In genomic region chr2:29398384-29399237, GRCh38 we compare ENCODE assay signal across 17 cellular contexts.
DNase-seq lines count a peak whose midpoint lies in the region; ATAC-seq and TF ChIP-seq lines count a peak whose summit lies in the region.
"Had no signal": no experiment of that assay in that cellular context is flagged by ENCODE, and none has a peak within 500 bp of the region (broad histone marks: within the 10 kb centered on the region; RNA-seq: fewer than 3 reads in every experiment).

No MANE protein-coding gene starts in this region.

- H4K20me1 ChIP-seq in mammary epithelial cell (ENCODE audit: insufficient read depth, low read length), result no peaks in the 10 kb centered on the region
- no peaks in the 10 kb centered on the region for H4K20me1 ChIP-seq in SK-N-SH (ENCODE audit: insufficient read depth)

- H3K79me2 ChIP-seq in mammary epithelial cell (ENCODE audit: insufficient read depth, low read length) (no peaks in the 10 kb centered on the region), SK-N-SH (ENCODE audit: insufficient read depth) (no peaks in the 10 kb centered on the region)

- H3K27me3 ChIP-seq in mammary epithelial cell (ENCODE audit: insufficient read depth, low read length) (peaks cover 8% of the 10 kb centered on the region), SK-N-SH (ENCODE audit: insufficient read depth) (no peaks in the 10 kb centered on the region), thyroid gland (no peaks in the 10 kb centered on the region), lower lobe of right lung (ENCODE audit: low read depth) (peaks cover 2% of the 10 kb centered on the region)
- no peaks in the 10 kb centered on the region for H3K27me3 ChIP-seq in effector memory CD4-positive, alpha-beta T cell (replicated peaks; ENCODE audit: control insufficient read depth, insufficient read depth, low read length, poor library complexity, severe bottlenecking)
- H3K27me3 ChIP-seq: ovary had no signal

- no peaks in the 10 kb centered on the region for H3K9me2 ChIP-seq in SK-N-SH

- no peaks in the 10 kb centered on the region for H3K9me3 Mint-ChIP-seq in MCF 10A (ENCODE audit: unreplicated experiment)
- H3K9me3 Mint-ChIP-seq: activated T-helper 17 cell treated with anti-CD3 and anti-CD28 coated beads, Interleukin-2, amount 50 U/mL, for 72 hours had no signal

- H3K36me3 ChIP-seq in mammary epithelial cell (ENCODE audit: insufficient read depth, low read length) (no peaks in the 10 kb centered on the region), SK-N-SH (replicated peaks in 1 of 2; ENCODE audit: control insufficient read depth in 1 of 2, insufficient read depth in 2 of 2, low read length in 1 of 2) (no peaks in the 10 kb centered on the region), thyroid gland (no peaks in the 10 kb centered on the region), lower lobe of right lung (no peaks in the 10 kb centered on the region)
- no peaks in the 10 kb centered on the region for H3K36me3 ChIP-seq in effector memory CD4-positive, alpha-beta T cell (ENCODE audit: control insufficient read depth, insufficient read depth, low read length)
- H3K36me3 ChIP-seq: esophagus muscularis mucosa, heart right ventricle, ovary, WERI-Rb-1 had no signal

- H2AFZ ChIP-seq in mammary epithelial cell (ENCODE audit: low read depth, low read length), result no peak overlapping the region
- H2AFZ ChIP-seq in SK-N-SH (ENCODE audit: low read depth), result no peak overlapping the region

- peak; percentile 10 for TF ChIP-seq RAD21 in SK-N-SH (IDR thresholded peaks at IDR 0.05; ENCODE audit: low read length)

- H3K4me3 Mint-ChIP-seq in MCF 10A (ENCODE audit: unreplicated experiment), result no peak overlapping the region
- H3K4me3 Mint-ChIP-seq: activated T-helper 17 cell treated with anti-CD3 and anti-CD28 coated beads, Interleukin-2, amount 50 U/mL, for 72 hours had no signal

- CTCF ChIA-PET in MCF 10A (lab: Yijun Ruan, JAX) (no interaction called here), mammary epithelial cell (lab: Charles Lee; ENCODE audit: low non-redundant PET) (no interaction called here), SK-N-SH (lab: Yijun Ruan, JAX) (interaction anchor here (0.8 to 7.0 kb wide), 11 partner anchors 8 to 628 kb away, joined by 3 to 37 read pairs (median 3); no protein-coding TSS in a partner anchor)

- WGBS in mammary epithelial cell (ENCODE audit: low coverage, missing lambda C conversion rate), result 62% methylated on average over 7 of the region's 8 CpGs
- 23% methylated on average over 8 of the region's 8 CpGs for WGBS in SK-N-SH (ENCODE audit: low lambda C conversion rate)
- WGBS in thyroid gland, 2 donors, result 44 to 71% methylated on average over 8 of the region's 8 CpGs

- intact Hi-C loops in MCF 10A (cut with micrococcal nuclease) (no loop called here), mammary epithelial cell (cut with micrococcal nuclease) (no loop called here), thyroid gland (cut with DNase I) (no loop called here), lower lobe of right lung (cut with DNase I) (no loop called here)

- H3K4me3 ChIP-seq in mammary epithelial cell (replicated peaks in 1 of 3; ENCODE audit: insufficient read depth in 1 of 3, low read depth in 2 of 3, low read length in 3 of 3), result no peak overlapping the region
- H3K4me3 ChIP-seq in SK-N-SH (ENCODE audit: low read depth in 2 of 2, low read length in 1 of 2), result no peak overlapping the region
- no peak overlapping the region for H3K4me3 ChIP-seq in thyroid gland (replicated peaks in 1 of 3)
- no peak overlapping the region for H3K4me3 ChIP-seq in effector memory CD4-positive, alpha-beta T cell (ENCODE audit: insufficient read depth, low read depth, low read length, poor library complexity, severe bottlenecking)
- no peak overlapping the region for H3K4me3 ChIP-seq in lower lobe of right lung
- H3K4me3 ChIP-seq: esophagus muscularis mucosa, heart right ventricle, ovary had no signal

- no peak for ATAC-seq in lower lobe of right lung
- ATAC-seq: activated T-helper 17 cell treated with anti-CD3 and anti-CD28 coated beads, Interleukin-2, amount 50 U/mL, for 72 hours had no signal

- peak in 1 of 2 experiments; percentile 64; a peak in 1 of 4 replicates for TF ChIP-seq EP300 in SK-N-SH (IDR thresholded peaks at IDR 0.05; ENCODE audit: borderline replicate concordance in 1 of 2, low read depth in 1 of 2, low read length in 1 of 2)

- no peak overlapping the region for H3K27ac Mint-ChIP-seq in MCF 10A (ENCODE audit: low read depth, unreplicated experiment)
- H3K27ac Mint-ChIP-seq: activated T-helper 17 cell treated with anti-CD3 and anti-CD28 coated beads, Interleukin-2, amount 50 U/mL, for 72 hours had no signal

- TF ChIP-seq POLR2A in thyroid gland (IDR thresholded peaks at IDR 0.05), result no peak

- POLR2A ChIA-PET in MCF 10A (lab: Yijun Ruan, JAX) (interaction anchor here (0.6 kb wide), 1 partner anchor 449 kb away, joined by 3 read pairs; no protein-coding TSS in a partner anchor), SK-N-SH (lab: Yijun Ruan, JAX) (interaction anchor here (0.6 to 2.2 kb wide), 9 partner anchors 21 to 252 kb away, joined by 3 to 12 read pairs (median 3); no protein-coding TSS in a partner anchor)

- H3K9ac ChIP-seq in mammary epithelial cell (ENCODE audit: insufficient read depth, low read length) (no peak overlapping the region), SK-N-SH (no peak overlapping the region)

- DNase-seq in MCF 10A (ENCODE audit: unreplicated experiment) (peak; percentile 4), mammary epithelial cell (no peak), SK-N-SH (peak; percentile 71), islet precursor cell (peak; percentile 65), thyroid gland (peak in 1 of 2 donors; percentile 42), lower lobe of right lung (no peak)
- no peak for DNase-seq in stimulated activated CD8-positive, alpha-beta memory T cell treated with anti-CD3 and anti-CD28 coated beads, Interleukin-4, amount 100 ng/mL, for 48 hours
- DNase-seq in effector memory CD4-positive, alpha-beta T cell, result no peak
- DNase-seq: activated CD8-positive, alpha-beta memory T cell treated with anti-CD3 and anti-CD28 coated beads for 24 hours; amniotic stem cell; heart right ventricle; NCI-H748 treated with DMSO at 0.1 percent for 48 hours; ovary; stimulated activated CD4-positive, alpha-beta T cell treated with anti-CD3 and anti-CD28 coated beads, Interleukin-12 subunit alpha, Interleukin-12 subunit beta, amount 100 ng/mL, for 4 hours; WERI-Rb-1 had no signal

- H3K9me3 ChIP-seq in mammary epithelial cell (replicated peaks; ENCODE audit: insufficient read depth, low read length), result no peaks in the 10 kb centered on the region
- H3K9me3 ChIP-seq in SK-N-SH, result no peaks in the 10 kb centered on the region
- no peaks in the 10 kb centered on the region for H3K9me3 ChIP-seq in thyroid gland
- H3K9me3 ChIP-seq in effector memory CD4-positive, alpha-beta T cell (ENCODE audit: control insufficient read depth, low read length), result no peaks in the 10 kb centered on the region
- no peaks in the 10 kb centered on the region for H3K9me3 ChIP-seq in lower lobe of right lung
- H3K9me3 ChIP-seq: esophagus muscularis mucosa, heart right ventricle, ovary had no signal

- no peak overlapping the region for H3K27ac ChIP-seq in mammary epithelial cell (ENCODE audit: insufficient read depth, low read depth, low read length)
- peak overlapping the region in 1 of 2 experiments; percentile 93; a peak in 2 of 4 replicates for H3K27ac ChIP-seq in SK-N-SH (ENCODE audit: low read depth in 2 of 2, low read length in 1 of 2)
- peak overlapping the region; percentile 31 to 71 (median 67) for H3K27ac ChIP-seq in thyroid gland
- H3K27ac ChIP-seq in effector memory CD4-positive, alpha-beta T cell (ENCODE audit: insufficient read depth, low read length, poor library complexity, severe bottlenecking), result no peak overlapping the region
- no peak overlapping the region for H3K27ac ChIP-seq in lower lobe of right lung
- H3K27ac ChIP-seq: esophagus muscularis mucosa, heart right ventricle, ovary, WERI-Rb-1 had no signal

- no TSS peak for BruUV-seq in MCF 10A (replicated peaks; lab: Mats Ljungman, UMichigan)
- no TSS peak for BruUV-seq in mammary epithelial cell (replicated peaks; lab: Mats Ljungman, UMichigan)

- H3K4me1 ChIP-seq in mammary epithelial cell (ENCODE audit: insufficient read depth, low read length) (no peaks in the 10 kb centered on the region), SK-N-SH (ENCODE audit: control insufficient read depth in 1 of 2, insufficient read depth in 2 of 2, low read depth in 1 of 2, low read length in 1 of 2) (peaks cover 0 to 66% of the 10 kb centered on the region in 2 experiments; a peak in 2 of 4 replicates), thyroid gland (peaks cover 5 to 22% of the 10 kb centered on the region in 2 donors), lower lobe of right lung (no peaks in the 10 kb centered on the region)
- no peaks in the 10 kb centered on the region for H3K4me1 ChIP-seq in effector memory CD4-positive, alpha-beta T cell (ENCODE audit: control insufficient read depth, insufficient read depth, low read length, poor library complexity, severe bottlenecking)
- H3K4me1 ChIP-seq: esophagus muscularis mucosa, heart right ventricle had no signal

- no peak overlapping the region for H3K4me2 ChIP-seq in mammary epithelial cell (ENCODE audit: insufficient read depth, low read depth, low read length)
- H3K4me2 ChIP-seq in SK-N-SH, result no peak overlapping the region

- H3F3A ChIP-seq in SK-N-SH (replicated peaks; ENCODE audit: insufficient read depth), result no peaks in the 10 kb centered on the region

- TF ChIP-seq CTCF in MCF 10A (IDR thresholded peaks at IDR 0.05; ENCODE audit: unreplicated experiment), result no peak
- TF ChIP-seq CTCF in mammary epithelial cell (conservative IDR thresholded peaks at IDR 0.05 in 1 of 2, IDR thresholded peaks at IDR 0.05 in 1 of 2; ENCODE audit: extremely low read depth in 1 of 2, insufficient read depth in 1 of 2, low read depth in 1 of 2, low read length in 2 of 2), result no peak
- TF ChIP-seq CTCF in SK-N-SH (IDR thresholded peaks at IDR 0.05), result no peak
- TF ChIP-seq CTCF in thyroid gland (IDR thresholded peaks at IDR 0.05), result no peak
- no peak for TF ChIP-seq CTCF in lower lobe of right lung (IDR thresholded peaks at IDR 0.05)

- dilution Hi-C loops in mammary epithelial cell (cut with HindIII; ENCODE audit: low sequenced_read_pairs), result no loop called here

- peaks cover 16% of the 10 kb centered on the region for H3K27me3 Mint-ChIP-seq in MCF 10A (ENCODE audit: insufficient read depth, unreplicated experiment)

- H3K36me3 Mint-ChIP-seq in MCF 10A (ENCODE audit: insufficient read depth, unreplicated experiment), result no peaks in the 10 kb centered on the region

- H3K4me1 Mint-ChIP-seq in MCF 10A (ENCODE audit: insufficient read depth, unreplicated experiment), result no peaks in the 10 kb centered on the region
- H3K4me1 Mint-ChIP-seq: activated T-helper 17 cell treated with anti-CD3 and anti-CD28 coated beads, Interleukin-2, amount 50 U/mL, for 72 hours had no signal

- in situ Hi-C loops in mammary epithelial cell (cut with MboI; ENCODE audit: low sequenced_read_pairs in 2 of 2), result no loop called here

TF ChIP-seq in SK-N-SH, 30 proteins besides CTCF, POLR2A, EP300 and RAD21 (continues in another document):
- TF ChIP-seq GATA2 (CRISPR knock-in tag; IDR thresholded peaks at IDR 0.05) (peak; percentile 85), MEF2A (IDR thresholded peaks at IDR 0.05; ENCODE audit: borderline replicate concordance, low read depth) (no peak), FOXJ3 (CRISPR knock-in tag; IDR thresholded peaks at IDR 0.05) (peak; percentile 82), RCOR1 (IDR thresholded peaks at IDR 0.05; ENCODE audit: low read length) (peak; percentile 62)

Comparison
In these comparisons a context has a peak if more than half of its experiments do, and no peak if none do; other contexts are left out.
1. DNase-seq: peak in MCF 10A (single experiment), SK-N-SH (single experiment) and islet precursor cell (single experiment); none in mammary epithelial cell (single experiment), stimulated activated CD8-positive, alpha-beta memory T cell treated with anti-CD3 and anti-CD28 coated beads, Interleukin-4, amount 100 ng/mL, for 48 hours (single experiment), effector memory CD4-positive, alpha-beta T cell (0 of 3) and lower lobe of right lung (single experiment).
2. H3K27ac ChIP-seq: peak in thyroid gland (3 of 3); none in mammary epithelial cell (single experiment), effector memory CD4-positive, alpha-beta T cell (single experiment) and lower lobe of right lung (single experiment).